Comparison of ENCODE assay signal across 1 cellular context in genomic region chr1:27601771-27602509, GRCh38.
TF ChIP-seq lines count a peak whose summit lies in the region.

No MANE protein-coding gene starts in this region.

TF ChIP-seq in GM23338, 12 proteins besides CTCF, POLR2A, EP300 and RAD21 (continued from another document):
- TF ChIP-seq ZNF462 (CRISPR knock-in tag; IDR thresholded peaks at IDR 0.05) (no peak), ZNF331 (CRISPR knock-in tag; IDR thresholded peaks at IDR 0.05; ENCODE audit: low read depth) (no peak)
